ENCODE assay signal across 12 cellular contexts in the genomic region with DNA sequence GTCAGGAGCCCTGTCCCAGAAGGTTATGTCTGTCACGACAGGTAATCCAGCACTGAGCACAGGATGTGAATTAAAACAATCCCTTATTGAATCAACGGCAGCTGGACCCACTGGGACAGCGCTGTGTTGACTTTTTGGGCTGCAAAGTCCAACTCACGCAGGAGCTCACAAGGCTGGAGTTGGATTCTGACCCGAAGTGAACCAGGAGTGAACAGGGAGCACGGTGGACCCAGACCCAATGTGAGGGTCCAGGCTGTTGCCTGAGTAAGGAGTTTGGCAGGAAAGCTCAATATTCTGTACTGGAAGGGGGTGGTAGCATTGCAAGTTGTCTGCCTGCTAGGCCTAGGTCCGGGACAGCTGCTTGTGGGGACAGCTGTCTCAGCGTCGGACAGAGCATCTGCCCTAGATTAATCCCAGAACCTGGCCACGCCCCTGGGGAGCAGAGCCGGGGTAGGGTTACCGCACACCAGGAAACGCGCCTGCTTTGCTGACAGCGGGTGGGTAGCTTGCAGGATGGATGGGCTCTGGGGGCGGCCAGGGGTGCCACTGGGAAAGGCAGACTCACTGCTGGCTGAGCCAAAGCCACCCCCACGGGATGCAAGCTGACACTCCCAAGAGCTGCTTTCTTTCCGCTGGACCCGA. TPM values are rescaled to one million over a fixed set of nuclear protein-coding genes. Genes with fewer than 3 reads are reported as not detected.
DNase-seq lines count a peak whose midpoint lies in the region; ATAC-seq and TF ChIP-seq lines count a peak whose summit lies in the region.
"Had no signal": no experiment of that assay in that cellular context is flagged by ENCODE, and none has a peak within 500 bp of the region (broad histone marks: within the 10 kb centered on the region; RNA-seq: fewer than 3 reads in every experiment).

No MANE protein-coding gene starts in this region.

- no peak for TF ChIP-seq CTCF in liver (IDR thresholded peaks at IDR 0.05; ENCODE audit: low read depth, low read length, missing input control)
- no peak for TF ChIP-seq CTCF in brain microvascular endothelial cell (IDR thresholded peaks at IDR 0.05; ENCODE audit: low read depth, low read length, missing control alignments)

- H3K36me3 ChIP-seq in ACC112 (ENCODE audit: insufficient read depth, low read length) (no peaks in the 10 kb centered on the region), liver (ENCODE audit: control insufficient read depth in 4 of 4, insufficient read depth in 3 of 4, low read depth in 1 of 4, low read length in 3 of 4) (no peaks in the 10 kb centered on the region), brain microvascular endothelial cell (replicated peaks) (no peaks in the 10 kb centered on the region)
- H3K36me3 ChIP-seq: ovary had no signal

- peaks cover 3% of the 10 kb centered on the region for H3K4me1 ChIP-seq in ACC112 (ENCODE audit: control insufficient read depth, insufficient read depth, low read length, unreplicated experiment)
- peaks cover 7 to 18% (median 16%) of the 10 kb centered on the region in 4 donors for H3K4me1 ChIP-seq in liver (ENCODE audit: control insufficient read depth in 4 of 4, insufficient read depth in 4 of 4, low read length in 3 of 4)

- DNase-seq in EL (peak; percentile 21), RPMI8226 (peak; percentile 74), brain microvascular endothelial cell (no peak)
- DNase-seq in stimulated activated CD8-positive, alpha-beta memory T cell treated with anti-CD3 and anti-CD28 coated beads, Interleukin-4, amount 100 ng/mL, for 48 hours: no peak
- no peak for DNase-seq in activated T-cell treated with anti-CD3 and anti-CD28 coated beads, Interleukin-2, amount 50 U/mL, for 24 hours
- DNase-seq: ovary had no signal

- H3K9me3 ChIP-seq in liver (ENCODE audit: control insufficient read depth in 4 of 4, low read length in 3 of 4): no peaks in the 10 kb centered on the region
- H3K9me3 ChIP-seq: ovary had no signal

- H3K9ac ChIP-seq in liver (ENCODE audit: low read depth in 1 of 2, low read length in 2 of 2): no peak overlapping the region

- H3K27me3 Mint-ChIP-seq in activated T-cell treated with anti-CD3 and anti-CD28 coated beads, Interleukin-2, amount 50 U/mL, for 24 hours: no peaks in the 10 kb centered on the region
- H3K27me3 Mint-ChIP-seq: stimulated activated naive CD8-positive, alpha-beta T cell treated with anti-CD3 and anti-CD28 coated beads, Interleukin-15, Interleukin-2, amounts not matched to agents 100 ng/mL and 50 ng/mL, for 24 hours had no signal

- 13% methylated on average over 19 of the region's 19 CpGs for WGBS in liver

- in situ Hi-C loops in brain microvascular endothelial cell (cut with HindIII; ENCODE audit: low pct_ligation_motif_present, low sequenced_read_pairs): no loop called here

- no peak overlapping the region for H2AFZ ChIP-seq in ACC112 (ENCODE audit: low read length, unreplicated experiment)

- H3K27ac Mint-ChIP-seq in activated T-cell treated with anti-CD3 and anti-CD28 coated beads, Interleukin-2, amount 50 U/mL, for 24 hours: no peak overlapping the region
- H3K27ac Mint-ChIP-seq: stimulated activated naive CD8-positive, alpha-beta T cell treated with anti-CD3 and anti-CD28 coated beads, Interleukin-15, Interleukin-2, amounts not matched to agents 100 ng/mL and 50 ng/mL, for 24 hours had no signal

- peak in 1 of 2 donors; percentile 38 for TF ChIP-seq RAD21 in liver (IDR thresholded peaks at IDR 0.05)

- H3K4me1 Mint-ChIP-seq in activated T-cell treated with anti-CD3 and anti-CD28 coated beads, Interleukin-2, amount 50 U/mL, for 24 hours (ENCODE audit: low read depth): peaks cover 18% of the 10 kb centered on the region

- peak overlapping the region; percentile 53 for H3K4me3 ChIP-seq in ACC112 (ENCODE audit: low read depth, low read length)
- H3K4me3 ChIP-seq in liver (ENCODE audit: low read depth in 1 of 3, low read length in 3 of 3): peak overlapping the region in 2 of 3 donors; percentile 23 to 28
- no peak overlapping the region for H3K4me3 ChIP-seq in brain microvascular endothelial cell (ENCODE audit: low read depth, low read length)
- H3K4me3 ChIP-seq: ovary had no signal

- H3K9me3 Mint-ChIP-seq in activated T-cell treated with anti-CD3 and anti-CD28 coated beads, Interleukin-2, amount 50 U/mL, for 24 hours: no peaks in the 10 kb centered on the region
- H3K9me3 Mint-ChIP-seq: stimulated activated naive CD8-positive, alpha-beta T cell treated with anti-CD3 and anti-CD28 coated beads, Interleukin-15, Interleukin-2, amounts not matched to agents 100 ng/mL and 50 ng/mL, for 24 hours had no signal

- no peak overlapping the region for H3K4me3 Mint-ChIP-seq in activated T-cell treated with anti-CD3 and anti-CD28 coated beads, Interleukin-2, amount 50 U/mL, for 24 hours
- H3K4me3 Mint-ChIP-seq: stimulated activated naive CD8-positive, alpha-beta T cell treated with anti-CD3 and anti-CD28 coated beads, Interleukin-15, Interleukin-2, amounts not matched to agents 100 ng/mL and 50 ng/mL, for 24 hours had no signal

- H3K36me3 Mint-ChIP-seq in activated T-cell treated with anti-CD3 and anti-CD28 coated beads, Interleukin-2, amount 50 U/mL, for 24 hours (ENCODE audit: low read depth): no peaks in the 10 kb centered on the region

- H3K27ac ChIP-seq in ACC112 (ENCODE audit: low read depth, low read length) (no peak overlapping the region), liver (ENCODE audit: low read depth in 1 of 2, low read length in 2 of 2) (peak overlapping the region in 1 of 2 donors; percentile 63), brain microvascular endothelial cell (no peak overlapping the region)
- H3K27ac ChIP-seq: ovary had no signal

- ATAC-seq in GM18519 (IDR thresholded peaks at IDR 0.05; ENCODE audit: low FRiP score, unreplicated experiment): no peak

- H3K79me2 ChIP-seq in ACC112 (ENCODE audit: control insufficient read depth, insufficient read depth, low read length, unreplicated experiment): no peaks in the 10 kb centered on the region

- peaks cover 17% of the 10 kb centered on the region; the same call in 1 of the 2 replicates for H3K27me3 ChIP-seq in ACC112 (ENCODE audit: insufficient read depth, low read length)
- H3K27me3 ChIP-seq in liver (ENCODE audit: control insufficient read depth in 4 of 4, insufficient read depth in 4 of 4, low read length in 3 of 4): no peaks in the 10 kb centered on the region
- H3K27me3 ChIP-seq in brain microvascular endothelial cell (replicated peaks): peaks cover 4% of the 10 kb centered on the region
- H3K27me3 ChIP-seq: ovary had no signal

TF ChIP-seq in liver, 16 proteins besides CTCF, POLR2A, EP300 and RAD21 (continues in another document):
- TF ChIP-seq, protein P1, sequence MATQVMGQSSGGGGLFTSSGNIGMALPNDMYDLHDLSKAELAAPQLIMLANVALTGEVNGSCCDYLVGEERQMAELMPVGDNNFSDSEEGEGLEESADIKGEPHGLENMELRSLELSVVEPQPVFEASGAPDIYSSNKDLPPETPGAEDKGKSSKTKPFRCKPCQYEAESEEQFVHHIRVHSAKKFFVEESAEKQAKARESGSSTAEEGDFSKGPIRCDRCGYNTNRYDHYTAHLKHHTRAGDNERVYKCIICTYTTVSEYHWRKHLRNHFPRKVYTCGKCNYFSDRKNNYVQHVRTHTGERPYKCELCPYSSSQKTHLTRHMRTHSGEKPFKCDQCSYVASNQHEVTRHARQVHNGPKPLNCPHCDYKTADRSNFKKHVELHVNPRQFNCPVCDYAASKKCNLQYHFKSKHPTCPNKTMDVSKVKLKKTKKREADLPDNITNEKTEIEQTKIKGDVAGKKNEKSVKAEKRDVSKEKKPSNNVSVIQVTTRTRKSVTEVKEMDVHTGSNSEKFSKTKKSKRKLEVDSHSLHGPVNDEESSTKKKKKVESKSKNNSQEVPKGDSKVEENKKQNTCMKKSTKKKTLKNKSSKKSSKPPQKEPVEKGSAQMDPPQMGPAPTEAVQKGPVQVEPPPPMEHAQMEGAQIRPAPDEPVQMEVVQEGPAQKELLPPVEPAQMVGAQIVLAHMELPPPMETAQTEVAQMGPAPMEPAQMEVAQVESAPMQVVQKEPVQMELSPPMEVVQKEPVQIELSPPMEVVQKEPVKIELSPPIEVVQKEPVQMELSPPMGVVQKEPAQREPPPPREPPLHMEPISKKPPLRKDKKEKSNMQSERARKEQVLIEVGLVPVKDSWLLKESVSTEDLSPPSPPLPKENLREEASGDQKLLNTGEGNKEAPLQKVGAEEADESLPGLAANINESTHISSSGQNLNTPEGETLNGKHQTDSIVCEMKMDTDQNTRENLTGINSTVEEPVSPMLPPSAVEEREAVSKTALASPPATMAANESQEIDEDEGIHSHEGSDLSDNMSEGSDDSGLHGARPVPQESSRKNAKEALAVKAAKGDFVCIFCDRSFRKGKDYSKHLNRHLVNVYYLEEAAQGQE (IDR thresholded peaks at IDR 0.05): peak; percentile 74
- peak in 1 of 2 donors; percentile 27 for TF ChIP-seq JUND (IDR thresholded peaks at IDR 0.05)
- TF ChIP-seq EGR1 (IDR thresholded peaks at IDR 0.05; ENCODE audit: low read depth in 2 of 2): no peak
- TF ChIP-seq RXRA (IDR thresholded peaks at IDR 0.05): peak; percentile 94 to 96
- TF ChIP-seq YY1 (IDR thresholded peaks at IDR 0.05): no peak
- TF ChIP-seq, protein P2, sequence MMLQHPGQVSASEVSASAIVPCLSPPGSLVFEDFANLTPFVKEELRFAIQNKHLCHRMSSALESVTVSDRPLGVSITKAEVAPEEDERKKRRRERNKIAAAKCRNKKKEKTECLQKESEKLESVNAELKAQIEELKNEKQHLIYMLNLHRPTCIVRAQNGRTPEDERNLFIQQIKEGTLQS (IDR thresholded peaks at IDR 0.05): no peak
- no peak for TF ChIP-seq TAF1 (conservative IDR thresholded peaks at IDR 0.05)
- TF ChIP-seq, protein P3, sequence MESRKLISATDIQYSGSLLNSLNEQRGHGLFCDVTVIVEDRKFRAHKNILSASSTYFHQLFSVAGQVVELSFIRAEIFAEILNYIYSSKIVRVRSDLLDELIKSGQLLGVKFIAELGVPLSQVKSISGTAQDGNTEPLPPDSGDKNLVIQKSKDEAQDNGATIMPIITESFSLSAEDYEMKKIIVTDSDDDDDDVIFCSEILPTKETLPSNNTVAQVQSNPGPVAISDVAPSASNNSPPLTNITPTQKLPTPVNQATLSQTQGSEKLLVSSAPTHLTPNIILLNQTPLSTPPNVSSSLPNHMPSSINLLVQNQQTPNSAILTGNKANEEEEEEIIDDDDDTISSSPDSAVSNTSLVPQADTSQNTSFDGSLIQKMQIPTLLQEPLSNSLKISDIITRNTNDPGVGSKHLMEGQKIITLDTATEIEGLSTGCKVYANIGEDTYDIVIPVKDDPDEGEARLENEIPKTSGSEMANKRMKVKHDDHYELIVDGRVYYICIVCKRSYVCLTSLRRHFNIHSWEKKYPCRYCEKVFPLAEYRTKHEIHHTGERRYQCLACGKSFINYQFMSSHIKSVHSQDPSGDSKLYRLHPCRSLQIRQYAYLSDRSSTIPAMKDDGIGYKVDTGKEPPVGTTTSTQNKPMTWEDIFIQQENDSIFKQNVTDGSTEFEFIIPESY (IDR thresholded peaks at IDR 0.05): no peak
- peak; percentile 99 for TF ChIP-seq SP1 (IDR thresholded peaks at IDR 0.05)
- TF ChIP-seq NR2F2 (IDR thresholded peaks at IDR 0.05): peak; percentile 33

RNA-seq across cellular contexts. Expression of a gene that starts 24.0 kb away (rescaled TPM):
- 1 to 10 TPM in 1 of 2 donors, under 1 TPM in 1; 0.89 to 1.8 TPM for total RNA-seq in liver
- 1 to 10 TPM in 1 of 2 donors, under 1 TPM in 1; 0.76 to 1.0 TPM for polyA plus RNA-seq in liver
- total RNA-seq: MCF 10A; T-helper 2 cell treated with Interferon-gamma antibody and Interleukin-4, amounts not matched to agents 100 ng/mL and 5 ng/mL, for 36 hours had no signal

Comparison
In these comparisons a context has a peak if more than half of its experiments do, and no peak if none do; other contexts are left out.
1. DNase-seq: peak in EL (single experiment) and RPMI8226 (single experiment); none in brain microvascular endothelial cell (single experiment), stimulated activated CD8-positive, alpha-beta memory T cell treated with anti-CD3 and anti-CD28 coated beads, Interleukin-4, amount 100 ng/mL, for 48 hours (single experiment) and activated T-cell treated with anti-CD3 and anti-CD28 coated beads, Interleukin-2, amount 50 U/mL, for 24 hours (single experiment).